8 cellular contexts compared by ENCODE assay signal in the genomic region with DNA sequence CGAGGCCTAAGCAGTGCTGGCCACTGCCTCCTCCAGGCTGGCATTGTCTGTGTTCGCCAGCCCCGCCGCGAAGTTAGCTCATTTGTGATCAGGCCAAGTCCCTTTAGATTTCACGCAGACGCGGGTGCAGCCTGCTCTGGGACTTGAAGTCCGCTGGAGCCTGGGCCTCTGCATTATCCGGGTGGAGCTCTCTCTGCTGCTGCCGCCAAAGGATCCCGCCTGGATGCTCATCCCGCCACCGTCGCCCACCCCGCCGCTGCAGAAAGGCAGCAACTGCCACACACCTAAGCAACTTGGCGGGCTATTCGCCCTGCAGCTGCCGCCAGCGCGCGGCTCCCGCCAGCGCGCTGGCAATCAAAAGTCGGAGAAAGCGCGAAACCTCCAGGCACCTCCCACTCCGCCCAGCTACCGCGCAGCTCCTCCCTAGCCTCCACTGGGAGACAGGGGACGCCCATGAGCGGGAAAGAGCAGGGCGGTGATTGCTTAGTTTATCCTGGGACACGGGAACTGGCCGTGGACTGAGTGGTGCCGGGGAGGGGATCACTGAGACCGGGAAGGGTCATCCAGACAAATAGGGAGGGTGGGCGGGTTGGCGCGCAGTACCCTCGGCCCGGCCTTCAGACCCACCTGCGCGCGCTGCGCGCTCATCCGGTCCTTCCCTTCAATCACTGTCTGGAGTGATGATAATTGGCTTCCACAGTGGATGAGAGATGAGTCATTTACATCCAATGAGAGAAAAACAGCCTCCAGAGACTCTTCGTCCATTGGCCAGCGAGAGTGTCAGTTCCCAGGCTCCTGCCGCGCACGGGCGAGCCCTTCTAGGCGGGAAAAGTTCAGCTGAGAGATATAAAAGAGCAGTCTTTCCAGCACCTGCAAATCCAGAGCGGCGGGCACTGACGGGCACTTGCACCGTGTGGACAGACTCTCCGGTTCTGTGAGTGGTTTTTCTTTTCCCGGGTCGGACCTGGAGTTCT. TPM values are rescaled to one million over a fixed set of nuclear protein-coding genes. Genes with fewer than 3 reads are reported as not detected.
A peak's percentile ranks its signal among the peaks of the same experiment; 100 is the strongest.
DNase-seq lines count a peak whose midpoint lies in the region; ATAC-seq and TF ChIP-seq lines count a peak whose summit lies in the region.

Gene FAM111B, plus strand, starts transcription at position 875 of the 974 bp plus-strand sequence. CDS start 2,389 bp downstream, outside the sequence.

- no peaks in the 10 kb centered on the region for H3K36me3 ChIP-seq in esophagus (ENCODE audit: control insufficient read depth in 2 of 2, insufficient read depth in 2 of 2, low read length in 1 of 2)

- peaks cover 0 to 4% of the 10 kb centered on the region in 2 donors for H3K4me1 ChIP-seq in esophagus (ENCODE audit: control insufficient read depth in 2 of 2, insufficient read depth in 2 of 2, low read length in 1 of 2)

- no peaks in the 10 kb centered on the region for H3K9me3 Mint-ChIP-seq in stimulated activated naive B cell treated with anti-CD40 and anti-IgM and Interleukin-4, amounts not matched to agents 10 μg/mL and 1 μg/mL and 100 μg/mL, for 72 hours

- no peaks in the 10 kb centered on the region for H3K27me3 Mint-ChIP-seq in stimulated activated naive B cell treated with anti-CD40 and anti-IgM and Interleukin-4, amounts not matched to agents 10 μg/mL and 1 μg/mL and 100 μg/mL, for 72 hours

- peak; percentile 66 to 68 for ATAC-seq in stimulated activated naive B cell treated with anti-CD40 and anti-IgM and Interleukin-4, amounts not matched to agents 10 μg/mL and 1 μg/mL and 100 μg/mL, for 72 hours (replicated peaks)

- WGBS in esophagus, 2 donors, result 1% methylated on average over 63 to 64 of the region's 64 CpGs

- H3K27ac ChIP-seq in esophagus (ENCODE audit: low read depth in 2 of 2, low read length in 1 of 2), result peak within 1 kb of the TSS; percentile 11 to 41

- H3K4me1 Mint-ChIP-seq in stimulated activated naive B cell treated with anti-CD40 and anti-IgM and Interleukin-4, amounts not matched to agents 10 μg/mL and 1 μg/mL and 100 μg/mL, for 72 hours, result peaks cover 56 to 74% of the 10 kb centered on the region in 2 donors

- peaks cover 1 to 6% of the 10 kb centered on the region in 2 donors for H3K36me3 Mint-ChIP-seq in stimulated activated naive B cell treated with anti-CD40 and anti-IgM and Interleukin-4, amounts not matched to agents 10 μg/mL and 1 μg/mL and 100 μg/mL, for 72 hours

- peak within 1 kb of the TSS; percentile 43 to 77 for H3K4me3 ChIP-seq in esophagus (ENCODE audit: low read depth in 1 of 2, low read length in 2 of 2)

- DNase-seq in Caki2 (ENCODE audit: low read depth) (peak; percentile 88), GM20000 (ENCODE audit: low spot score) (peak; percentile 84), HPDE6-E6E7 (ENCODE audit: extremely low spot score) (peak; percentile 93), NOMO-1 (lab: John Stamatoyannopoulos, UW; ENCODE audit: unreplicated experiment in 2 of 2) (peak; percentile 78 to 92), activated T-cell treated with anti-CD3 and anti-CD28 coated beads for 1 hour (ENCODE audit: low read depth) (peak; percentile 8), mucosa of gallbladder (ENCODE audit: low spot score) (peak; percentile 90)
- peak; percentile 74 for DNase-seq in stimulated activated naive B cell treated with anti-CD40 and anti-IgM and Interleukin-4, amounts not matched to agents 10 μg/mL and 1 μg/mL and 100 μg/mL, for 72 hours

- in situ Hi-C loops in Caki2 (cut with HindIII; ENCODE audit: low pct_unique_long_range_greater_than_20kb, low sequenced_read_pairs), result no loop called here

- H3K9me3 ChIP-seq in esophagus (ENCODE audit: control insufficient read depth in 2 of 2, insufficient read depth in 1 of 2, low read depth in 1 of 2, low read length in 1 of 2), result no peaks in the 10 kb centered on the region

- H3K27me3 ChIP-seq in esophagus (ENCODE audit: control insufficient read depth in 1 of 2, insufficient read depth in 2 of 2, low read length in 2 of 2), result no peaks in the 10 kb centered on the region

- TF ChIP-seq CTCF in GM20000 (IDR thresholded peaks at IDR 0.05; ENCODE audit: extremely low read depth, missing control alignments), result no peak

- H3K27ac Mint-ChIP-seq in stimulated activated naive B cell treated with anti-CD40 and anti-IgM and Interleukin-4, amounts not matched to agents 10 μg/mL and 1 μg/mL and 100 μg/mL, for 72 hours, result peak within 1 kb of the TSS; percentile 93

- H3K4me3 Mint-ChIP-seq in stimulated activated naive B cell treated with anti-CD40 and anti-IgM and Interleukin-4, amounts not matched to agents 10 μg/mL and 1 μg/mL and 100 μg/mL, for 72 hours, result peak within 1 kb of the TSS; percentile 91 to 93

RNA-seq across cellular contexts. Expression of gene FAM111B, which starts in this region (rescaled TPM):
- total RNA-seq in Caki2 (2014; rRNA removed; shearing (Covaris generic); ENCODE audit: low replicate concordance), result 6.4 and 7.5 TPM in 2 replicates
- 1 to 10 TPM; 3.1 to 5.3 TPM for polyA plus RNA-seq in esophagus
- 1.4 TPM for total RNA-seq in mucosa of gallbladder

Comparison
In these comparisons a context has a peak if more than half of its experiments do, and no peak if none do; other contexts are left out.
1. Peak in every context shown above with its lines: DNase-seq, ATAC-seq, H3K4me3 ChIP-seq and H3K27ac ChIP-seq.
2. DNase-seq: peak in every context shown above with its lines; median percentile 93 in HPDE6-E6E7; 90 in mucosa of gallbladder; 88 in Caki2; 85 in NOMO-1; 84 in GM20000; 74 in stimulated activated naive B cell treated with anti-CD40 and anti-IgM and Interleukin-4, amounts not matched to agents 10 μg/mL and 1 μg/mL and 100 μg/mL, for 72 hours; 8 in activated T-cell treated with anti-CD3 and anti-CD28 coated beads for 1 hour.